16 cellular contexts compared by ENCODE assay signal in the genomic region with DNA sequence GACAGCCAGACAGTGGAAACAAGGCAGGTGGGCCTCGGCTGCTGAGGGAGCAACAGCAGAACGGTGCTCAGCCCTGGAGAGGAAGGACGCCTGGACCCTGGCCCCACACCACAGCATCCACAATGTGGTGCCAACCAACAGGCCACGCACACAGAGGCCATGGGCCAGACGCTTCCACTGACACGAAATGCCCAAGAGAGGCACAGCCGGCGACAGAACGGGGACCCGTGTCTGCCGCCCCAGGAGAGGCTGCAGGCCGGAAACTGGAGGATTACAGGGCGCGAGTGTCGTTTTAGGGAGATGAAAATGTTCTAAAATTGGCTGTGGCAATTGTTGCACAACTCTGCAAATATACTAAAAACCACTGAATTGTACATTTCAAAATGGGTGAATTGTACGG.
DNase-seq lines count a peak whose midpoint lies in the region; ATAC-seq, FAIRE-seq and TF ChIP-seq lines count a peak whose summit lies in the region.
"Had no signal": no experiment of that assay in that cellular context is flagged by ENCODE, and none has a peak within 500 bp of the region (broad histone marks: within the 10 kb centered on the region; RNA-seq: fewer than 3 reads in every experiment).

No MANE protein-coding gene starts in this region.

- no peak overlapping the region; the same call in 1 of the 2 replicates for H4K5ac ChIP-seq in IMR-90 (ENCODE audit: low read depth, low read length)

- CTCF ChIA-PET in IMR-90 (lab: Yijun Ruan, JAX) = interaction anchor here (1.3 kb wide), 1 partner anchor 13 kb away, joined by 3 read pairs; no protein-coding TSS in a partner anchor

- H3K27me3 ChIP-seq in IMR-90 (ENCODE audit: control insufficient read depth, insufficient read depth, low read length) = no peaks in the 10 kb centered on the region
- H3K27me3 ChIP-seq in right cardiac atrium (ENCODE audit: control insufficient read depth, insufficient read depth) = no peaks in the 10 kb centered on the region
- no peaks in the 10 kb centered on the region for H3K27me3 ChIP-seq in subcutaneous abdominal adipose tissue (ENCODE audit: control insufficient read depth in 5 of 5, insufficient read depth in 4 of 5, low read length in 5 of 5)

- FAIRE-seq in frontal cortex (lab: Jason Lieb, UNC) = no peak
- FAIRE-seq: HepG2 had no signal

- BruUV-seq in IMR-90 (replicated peaks; lab: Mats Ljungman, UMichigan) = no TSS peak

- WGBS in IMR-90 (ENCODE audit: extremely low coverage in 2 of 2, insufficient read length in 1 of 2), 2 experiments = 80% methylated on average over 2 of the region's 16 CpGs; no CpG with 5 or more reads in 1 of the 2 experiments
- WGBS in right cardiac atrium = 69% methylated on average over 16 of the region's 16 CpGs

- POLR2A ChIA-PET in IMR-90 (lab: Charles Lee; ENCODE audit: unreplicated experiment) = no interaction called here

- intact Hi-C loops in IMR-90 (cut with micrococcal nuclease) = no loop called here
- intact Hi-C loops in right cardiac atrium (cut with DNase I) = loop anchor here in 1 of 4 donors (10.0 kb wide), 1 partner anchor 62 kb away; no protein-coding TSS in a partner anchor

- no peak overlapping the region for H3K9ac ChIP-seq in IMR-90 (ENCODE audit: low read depth, low read length)
- H3K9ac ChIP-seq in subcutaneous abdominal adipose tissue (ENCODE audit: low read length in 5 of 5) = peak overlapping the region in 1 of 5 donors; percentile 60

- dilution Hi-C loops in IMR-90 (cut with HindIII; ENCODE audit: low sequenced_read_pairs, unreplicated experiment) = no loop called here

- 0 out of 2 replicates have a peak overlapping the region, but pooled peaks have one; percentile 39 for H4K91ac ChIP-seq in IMR-90 (ENCODE audit: insufficient read depth, low read depth, low read length)

- no peaks in the 10 kb centered on the region for H3K27me3 Mint-ChIP-seq in stimulated activated naive CD8-positive, alpha-beta T cell treated with anti-CD3 and anti-CD28 coated beads, Interleukin-15, amount 100 ng/mL, for 72 hours
- H3K27me3 Mint-ChIP-seq: activated B cell treated with CpG ODN at 0.5 μM for 24 hours had no signal

- H3K4me1 ChIP-seq in IMR-90 (ENCODE audit: control insufficient read depth, insufficient read depth, low read length) (peaks cover 41% of the 10 kb centered on the region), right cardiac atrium (ENCODE audit: control insufficient read depth, insufficient read depth, low read length) (peaks cover 4% of the 10 kb centered on the region), subcutaneous abdominal adipose tissue (ENCODE audit: control insufficient read depth in 5 of 5, insufficient read depth in 5 of 5, low read length in 5 of 5) (peaks cover 23 to 83% (median 67%) of the 10 kb centered on the region in 5 donors)

- peak overlapping the region in 1 of 2 experiments; percentile 27; a peak in 1 of 4 replicates for H4K8ac ChIP-seq in IMR-90 (ENCODE audit: low read depth in 2 of 2, low read length in 2 of 2)

- no peak for TF ChIP-seq RAD21 in IMR-90 (IDR thresholded peaks at IDR 0.05; ENCODE audit: low read length)

- peak overlapping the region; percentile 93 for H2AK5ac ChIP-seq in IMR-90 (ENCODE audit: low read depth, low read length)

- no peaks in the 10 kb centered on the region for H3K9me3 ChIP-seq in IMR-90 (ENCODE audit: control insufficient read depth, insufficient read depth, low read length)
- H3K9me3 ChIP-seq in right cardiac atrium (ENCODE audit: control insufficient read depth, low read length) = no peaks in the 10 kb centered on the region
- no peaks in the 10 kb centered on the region for H3K9me3 ChIP-seq in subcutaneous abdominal adipose tissue (ENCODE audit: control insufficient read depth in 5 of 5, low read length in 5 of 5)

- H4K20me1 ChIP-seq in IMR-90 (ENCODE audit: insufficient read depth, low read length) = peaks cover 35% of the 10 kb centered on the region

- no peak overlapping the region for H3K23ac ChIP-seq in IMR-90 (ENCODE audit: low read depth, low read length)

- no peak overlapping the region for H3K27ac Mint-ChIP-seq in stimulated activated naive CD8-positive, alpha-beta T cell treated with anti-CD3 and anti-CD28 coated beads, Interleukin-15, amount 100 ng/mL, for 72 hours

- H2BK20ac ChIP-seq in IMR-90 (ENCODE audit: low read depth, low read length) = no peak overlapping the region

- no peak for TF ChIP-seq CTCF in IMR-90 (conservative IDR thresholded peaks at IDR 0.05; ENCODE audit: low read depth, low read length)

- DNase-seq in IMR-90 (no peak), SKM-1 (lab: John Stamatoyannopoulos, UW; ENCODE audit: unreplicated experiment) (peak; percentile 79), right cardiac atrium (peak in 2 of 3 donors; percentile 65 to 70), frontal cortex (ENCODE audit: low spot score in 2 of 2) (no peak), hepatic stellate cell (ENCODE audit: low spot score) (no peak)
- DNase-seq in stimulated activated naive CD8-positive, alpha-beta T cell treated with anti-CD3 and anti-CD28 coated beads, Interleukin-15, amount 100 ng/mL, for 72 hours = no peak
- DNase-seq: activated B cell treated with CpG ODN at 0.5 μM for 24 hours; activated gamma-delta T cell treated with Interleukin-2 at 50 U/mL for 16 hours; DMS79 treated with DMSO at 0.1 percent for 48 hours; effector CD4-positive, alpha-beta T cell; NCI-H2107; RPMI8226; stimulated activated naive CD8-positive, alpha-beta T cell treated with anti-CD3 and anti-CD28 coated beads, Interleukin-15, Interleukin-2, amounts not matched to agents 100 U/mL and 50 U/mL, for 24 hours had no signal

- H3K36me3 ChIP-seq in IMR-90 (ENCODE audit: control insufficient read depth, insufficient read depth, low read length) (peaks cover 14% of the 10 kb centered on the region; the same call in 1 of the 2 replicates), subcutaneous abdominal adipose tissue (ENCODE audit: control insufficient read depth in 5 of 5, insufficient read depth in 5 of 5, low read length in 5 of 5) (peaks cover 0 to 5% (median 0%) of the 10 kb centered on the region in 5 donors)

- H2AK9ac ChIP-seq in IMR-90 (replicated peaks; ENCODE audit: low read depth, low read length, poor library complexity) = no peak overlapping the region

- in situ Hi-C loops in IMR-90 (cut with MboI; ENCODE audit: low sequenced_read_pairs) = no loop called here

- peaks cover 93% of the 10 kb centered on the region for H3K4me1 Mint-ChIP-seq in stimulated activated naive CD8-positive, alpha-beta T cell treated with anti-CD3 and anti-CD28 coated beads, Interleukin-15, amount 100 ng/mL, for 72 hours

- H3K56ac ChIP-seq in IMR-90 (ENCODE audit: extremely low read depth, insufficient read depth, low read length) = no peak overlapping the region

- H3K14ac ChIP-seq in IMR-90 (replicated peaks; ENCODE audit: low read depth, low read length) = peak overlapping the region; percentile 35; the same call in 1 of the 2 replicates

- H3K79me1 ChIP-seq in IMR-90 (ENCODE audit: low read depth in 1 of 2, low read length in 2 of 2) = peaks cover 9 to 74% of the 10 kb centered on the region in 2 experiments; a peak in 3 of 4 replicates

- H3K4ac ChIP-seq in IMR-90 (ENCODE audit: low read depth, low read length) = peak overlapping the region; percentile 39

- peak overlapping the region; percentile 36 for H2BK5ac ChIP-seq in IMR-90 (ENCODE audit: low read depth, low read length, poor library complexity, severe bottlenecking)

- 0 out of 3 replicates have a peak overlapping the region, but pooled peaks have one; percentile 17 for H2BK15ac ChIP-seq in IMR-90 (ENCODE audit: low read depth, low read length)

- H3K4me3 ChIP-seq in IMR-90 (ENCODE audit: insufficient read depth, low read depth, low read length) (no peak overlapping the region), right cardiac atrium (ENCODE audit: low read length) (no peak overlapping the region), subcutaneous abdominal adipose tissue (ENCODE audit: low read depth in 1 of 5, low read length in 5 of 5) (no peak overlapping the region)

- no peak for ATAC-seq in IMR-90 (ENCODE audit: low read depth)
- ATAC-seq in right cardiac atrium = no peak
- ATAC-seq in HG02678 (IDR thresholded peaks at IDR 0.05; ENCODE audit: unreplicated experiment) = no peak
- ATAC-seq in stimulated activated naive CD8-positive, alpha-beta T cell treated with anti-CD3 and anti-CD28 coated beads, Interleukin-15, amount 100 ng/mL, for 72 hours = no peak
- ATAC-seq: HepG2; stimulated activated naive CD8-positive, alpha-beta T cell treated with anti-CD3 and anti-CD28 coated beads, Interleukin-15, Interleukin-2, amounts not matched to agents 100 U/mL and 50 U/mL, for 24 hours had no signal

- no peak overlapping the region for H3K4me3 Mint-ChIP-seq in stimulated activated naive CD8-positive, alpha-beta T cell treated with anti-CD3 and anti-CD28 coated beads, Interleukin-15, amount 100 ng/mL, for 72 hours
- H3K4me3 Mint-ChIP-seq: activated B cell treated with CpG ODN at 0.5 μM for 24 hours had no signal

- TF ChIP-seq POLR2A in IMR-90 (IDR thresholded peaks at IDR 0.05; ENCODE audit: low read depth, low read length) = no peak

- no peak overlapping the region; the same call in 1 of the 2 replicates for H3K18ac ChIP-seq in IMR-90 (ENCODE audit: low read depth, low read length)

- H2BK120ac ChIP-seq in IMR-90 (ENCODE audit: low read depth, low read length) = peak overlapping the region; percentile 27

- H3K27ac ChIP-seq in IMR-90 (ENCODE audit: insufficient read depth, low read length) (peak overlapping the region; percentile 71), right cardiac atrium (ENCODE audit: low read length) (no peak overlapping the region), subcutaneous abdominal adipose tissue (ENCODE audit: low read depth, low read length) (peak overlapping the region; percentile 79)

- H3K9me1 ChIP-seq in IMR-90 (ENCODE audit: insufficient read depth, low read length) = peaks cover 26% of the 10 kb centered on the region

- H3K9me3 Mint-ChIP-seq in stimulated activated naive CD8-positive, alpha-beta T cell treated with anti-CD3 and anti-CD28 coated beads, Interleukin-15, amount 100 ng/mL, for 72 hours = no peaks in the 10 kb centered on the region
- H3K9me3 Mint-ChIP-seq: activated B cell treated with CpG ODN at 0.5 μM for 24 hours had no signal

- H3K4me2 ChIP-seq in IMR-90 (ENCODE audit: low read depth, low read length) = no peak overlapping the region

- H2AFZ ChIP-seq in IMR-90 (replicated peaks; ENCODE audit: low read length, poor library complexity) = no peak overlapping the region

TF ChIP-seq in IMR-90, 13 proteins besides CTCF, POLR2A, EP300 and RAD21:
- TF ChIP-seq CEBPB (IDR thresholded peaks at IDR 0.05; ENCODE audit: low read depth, low read length) (peak; percentile 80), NFE2L2 (IDR thresholded peaks at IDR 0.05; ENCODE audit: low read depth, low read length) (no peak)

Comparison
In these comparisons a context has a peak if more than half of its experiments do, and no peak if none do; other contexts are left out.
1. DNase-seq: peak in SKM-1 (single experiment) and right cardiac atrium (2 of 3); none in IMR-90 (single experiment), frontal cortex (0 of 2), hepatic stellate cell (single experiment) and stimulated activated naive CD8-positive, alpha-beta T cell treated with anti-CD3 and anti-CD28 coated beads, Interleukin-15, amount 100 ng/mL, for 72 hours (0 of 2).